17 cellular contexts compared by ENCODE assay signal in the genomic region with DNA sequence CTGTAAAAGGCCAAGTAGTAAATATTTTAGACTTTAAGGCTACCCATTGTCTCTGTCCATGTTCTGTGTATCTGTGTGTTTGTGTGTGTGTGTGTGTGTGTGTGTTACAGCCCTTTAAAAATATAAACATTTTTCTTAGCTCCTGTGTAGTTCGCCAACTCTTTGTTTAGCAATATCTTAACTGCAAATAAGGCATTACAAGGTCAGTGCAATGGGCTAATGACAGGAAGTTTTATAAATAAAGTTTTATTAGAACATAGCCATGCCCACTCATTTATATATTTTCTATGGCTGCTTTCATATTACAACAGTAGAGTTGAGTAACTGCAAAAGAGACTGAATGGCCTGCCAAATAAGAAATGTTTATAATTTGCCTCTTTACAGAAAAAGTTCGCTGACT. TPM values are rescaled to one million over a fixed set of nuclear protein-coding genes. Genes with fewer than 3 reads are reported as not detected.
DNase-seq lines count a peak whose midpoint lies in the region; ATAC-seq, FAIRE-seq and TF ChIP-seq lines count a peak whose summit lies in the region.
"Had no signal": no experiment of that assay in that cellular context is flagged by ENCODE, and none has a peak within 500 bp of the region (broad histone marks: within the 10 kb centered on the region; RNA-seq: fewer than 3 reads in every experiment).

No MANE protein-coding gene starts in this region.

- H3K9me3 ChIP-seq in OCI-LY3 (ENCODE audit: insufficient read depth, low read length) (no peaks in the 10 kb centered on the region), uterus (no peaks in the 10 kb centered on the region), pancreas (no peaks in the 10 kb centered on the region), WERI-Rb-1 (ENCODE audit: severe bottlenecking) (no peaks in the 10 kb centered on the region)
- H3K9me3 ChIP-seq: BLaER1 treated with 17β-estradiol and CSF1 and Interleukin-3, amounts not matched to agents 10 nM and 100 nM had no signal

- WGBS in pancreas, 2 donors: 87 to 89% methylated on average over 2 of the region's 2 CpGs

- intact Hi-C loops in uterus (cut with DNase I; ENCODE audit: low total_unique reads): no loop called here
- intact Hi-C loops in pancreas (cut with DNase I): no loop called here

- no peaks in the 10 kb centered on the region for H3K36me3 Mint-ChIP-seq in chondrocyte (ENCODE audit: low read depth)
- H3K36me3 Mint-ChIP-seq: IgD-negative memory B cell had no signal

- H2AFZ ChIP-seq in OCI-LY3 (ENCODE audit: low read depth, low read length): peak overlapping the region; percentile 22

- no peak overlapping the region for H3K9ac ChIP-seq in OCI-LY3 (ENCODE audit: low read length)
- H3K9ac ChIP-seq: BLaER1 treated with 17β-estradiol and CSF1 and Interleukin-3, amounts not matched to agents 10 nM and 100 nM had no signal

- no peak for FAIRE-seq in pancreas (lab: Jason Lieb, UNC)

- TF ChIP-seq POLR2A in uterus (IDR thresholded peaks at IDR 0.05): no peak

- no peak overlapping the region for H3K27ac ChIP-seq in OCI-LY3 (ENCODE audit: low read length)
- H3K27ac ChIP-seq in uterus: no peak overlapping the region
- no peak overlapping the region for H3K27ac ChIP-seq in pancreas
- no peak overlapping the region for H3K27ac ChIP-seq in WERI-Rb-1
- H3K27ac ChIP-seq: 22Rv1; BLaER1 treated with 17β-estradiol and CSF1 and Interleukin-3, amounts not matched to agents 10 nM and 100 nM had no signal

- H3K79me2 ChIP-seq in OCI-LY3 (ENCODE audit: low read length): no peaks in the 10 kb centered on the region

- peaks cover 9% of the 10 kb centered on the region for H3K4me1 ChIP-seq in OCI-LY3 (ENCODE audit: low read length)
- H3K4me1 ChIP-seq in uterus: no peaks in the 10 kb centered on the region
- no peaks in the 10 kb centered on the region for H3K4me1 ChIP-seq in pancreas

- H3K4me2 ChIP-seq in OCI-LY3 (ENCODE audit: low read length): no peak overlapping the region
- H3K4me2 ChIP-seq: BLaER1 treated with 17β-estradiol and CSF1 and Interleukin-3, amounts not matched to agents 10 nM and 100 nM had no signal

- no peaks in the 10 kb centered on the region for H3K9me3 Mint-ChIP-seq in chondrocyte (ENCODE audit: low read depth)

- no peaks in the 10 kb centered on the region for H3K36me3 ChIP-seq in OCI-LY3 (replicated peaks; ENCODE audit: low read depth, low read length)
- H3K36me3 ChIP-seq in uterus: peaks cover 0 to under 1% of the 10 kb centered on the region in 2 donors
- no peaks in the 10 kb centered on the region for H3K36me3 ChIP-seq in pancreas
- no peaks in the 10 kb centered on the region for H3K36me3 ChIP-seq in WERI-Rb-1
- H3K36me3 ChIP-seq: BLaER1 treated with 17β-estradiol and CSF1 and Interleukin-3, amounts not matched to agents 10 nM and 100 nM had no signal

- no peaks in the 10 kb centered on the region for H3K27me3 Mint-ChIP-seq in chondrocyte (ENCODE audit: low read depth)
- H3K27me3 Mint-ChIP-seq: IgD-negative memory B cell had no signal

- DNase-seq in NCI-H748 (lab: John Stamatoyannopoulos, UW; ENCODE audit: unreplicated experiment) (peak; percentile 32), NCI-H748 treated with DMSO at 0.1 percent for 48 hours (lab: John Stamatoyannopoulos, UW) (no peak), chondrocyte (ENCODE audit: low spot score) (no peak), uterus (no peak), NCI-H146 treated with DMSO at 0.1 percent for 48 hours (lab: John Stamatoyannopoulos, UW; ENCODE audit: unreplicated experiment) (no peak), pancreas (no peak), WERI-Rb-1 (no peak)
- DNase-seq: H7, NCI-H1436 treated with DMSO at 0.1 percent for 48 hours, NCI-H2227 treated with DMSO at 0.1 percent for 48 hours, NCI-H774, RPMI8226, T-helper 1 cell had no signal

- H3K4me3 Mint-ChIP-seq in chondrocyte (ENCODE audit: unreplicated experiment): no peak overlapping the region
- H3K4me3 Mint-ChIP-seq: IgD-negative memory B cell had no signal

- H3K4me1 Mint-ChIP-seq in chondrocyte (ENCODE audit: low read depth): peaks cover 18% of the 10 kb centered on the region
- H3K4me1 Mint-ChIP-seq: IgD-negative memory B cell had no signal

- no peaks in the 10 kb centered on the region for H4K20me1 ChIP-seq in OCI-LY3 (ENCODE audit: insufficient read depth, low read length)
- H4K20me1 ChIP-seq: BLaER1 treated with 17β-estradiol and CSF1 and Interleukin-3, amounts not matched to agents 10 nM and 100 nM had no signal

- H3K27ac Mint-ChIP-seq in chondrocyte (ENCODE audit: unreplicated experiment): peak overlapping the region; percentile 22
- H3K27ac Mint-ChIP-seq: IgD-negative memory B cell had no signal

- no peak for ATAC-seq in pancreas

- no peak for TF ChIP-seq CTCF in OCI-LY3 (IDR thresholded peaks at IDR 0.05; ENCODE audit: low read depth, low read length)
- no peak for TF ChIP-seq CTCF in chondrocyte (IDR thresholded peaks at IDR 0.05)
- TF ChIP-seq CTCF in uterus (IDR thresholded peaks at IDR 0.05): no peak
- TF ChIP-seq CTCF in pancreas (IDR thresholded peaks at IDR 0.05): no peak
- no peak for TF ChIP-seq CTCF in WERI-Rb-1 (IDR thresholded peaks at IDR 0.05; ENCODE audit: low read depth, low read length)

- H3K4me3 ChIP-seq in OCI-LY3 (ENCODE audit: low read length) (no peak overlapping the region), uterus (no peak overlapping the region), pancreas (no peak overlapping the region), WERI-Rb-1 (ENCODE audit: low read depth, low read length) (no peak overlapping the region)
- H3K4me3 ChIP-seq: BLaER1 treated with 17β-estradiol and CSF1 and Interleukin-3, amounts not matched to agents 10 nM and 100 nM had no signal

- H3K27me3 ChIP-seq in OCI-LY3 (ENCODE audit: low read depth, low read length) (no peaks in the 10 kb centered on the region), uterus (no peaks in the 10 kb centered on the region), pancreas (no peaks in the 10 kb centered on the region), WERI-Rb-1 (ENCODE audit: insufficient read depth, low read depth, severe bottlenecking) (no peaks in the 10 kb centered on the region)
- H3K27me3 ChIP-seq: BLaER1 treated with 17β-estradiol and CSF1 and Interleukin-3, amounts not matched to agents 10 nM and 100 nM had no signal

RNA-seq across cellular contexts. Expression of gene SLC7A11, which starts 5.9 kb away (rescaled TPM):
- total RNA-seq in chondrocyte: 5.6 to 31.5 TPM (median 29.7 TPM) in 3 replicates
- total RNA-seq in uterus: 1 to 10 TPM in 1 of 4 donors, under 1 TPM in 1, not detected in 2; 0.61 to 5.1 TPM
- total RNA-seq in pancreas: 1 to 10 TPM in 5 of 6 donors, under 1 TPM in 1; 1.00 to 9.1 (median 1.5) TPM
- polyA plus RNA-seq in pancreas: under 1 TPM; 0.42 to 0.47 TPM
